Comparison of ENCODE assay signal across 16 cellular contexts in the genomic region with DNA sequence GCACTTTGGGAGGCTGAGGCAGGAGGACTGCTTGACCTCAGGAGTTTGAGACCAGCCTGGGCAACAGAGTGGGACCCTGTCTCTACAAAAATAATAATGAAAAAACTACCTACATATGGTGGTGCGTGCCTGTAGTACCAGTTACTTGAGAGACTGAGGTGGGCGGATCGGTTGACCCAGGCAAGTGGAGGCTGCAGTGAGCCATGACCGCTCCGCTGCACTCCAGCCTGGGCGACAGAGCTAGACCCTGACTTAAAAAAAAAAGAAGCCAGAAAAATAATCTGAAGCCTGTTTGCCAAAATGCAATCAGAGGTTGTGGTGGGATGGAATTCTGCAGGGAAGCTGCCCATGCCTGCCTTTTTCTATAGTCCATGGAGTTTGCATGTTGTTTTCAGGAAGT. TPM values are rescaled to one million over a fixed set of nuclear protein-coding genes. Genes with fewer than 3 reads are reported as not detected.
DNase-seq lines count a peak whose midpoint lies in the region; ATAC-seq, FAIRE-seq and TF ChIP-seq lines count a peak whose summit lies in the region.
"Had no signal": no experiment of that assay in that cellular context is flagged by ENCODE, and none has a peak within 500 bp of the region (broad histone marks: within the 10 kb centered on the region; RNA-seq: fewer than 3 reads in every experiment).

No MANE protein-coding gene starts in this region.

- no peak overlapping the region for H3K14ac ChIP-seq in H1 (ENCODE audit: insufficient read length)

- peak overlapping the region in 1 of 2 experiments; percentile 76; a peak in 2 of 4 replicates for H3K4me2 ChIP-seq in H1 (ENCODE audit: insufficient read depth in 1 of 2, low read depth in 2 of 2, low read length in 2 of 2)
- peak overlapping the region; percentile 73 for H3K4me2 ChIP-seq in parathyroid adenoma (ENCODE audit: low read length)

- FAIRE-seq in H1 (lab: Jason Lieb, UNC), result no peak
- FAIRE-seq: D721Med, TTC549 had no signal

- H4K20me1 ChIP-seq in H1 (replicated peaks in 1 of 2; ENCODE audit: control insufficient read depth in 1 of 2, insufficient read depth in 2 of 2, low read length in 2 of 2), result peaks cover 0 to 4% of the 10 kb centered on the region in 2 experiments

- no peak overlapping the region for H2BK5ac ChIP-seq in H1 (ENCODE audit: low read depth, low read length)

- TF ChIP-seq POLR2A in H1 (IDR thresholded peaks at IDR 0.05; ENCODE audit: control extremely low read depth in 1 of 2, low read depth in 2 of 2, low read length in 2 of 2), result no peak

- H3K27me3 ChIP-seq in HUES64 (ENCODE audit: insufficient read depth, low read length), result peaks cover 29% of the 10 kb centered on the region
- peaks cover 0 to 14% (median 6%) of the 10 kb centered on the region in 4 experiments; a peak in 4 of 7 replicates for H3K27me3 ChIP-seq in H1 (replicated peaks in 1 of 4; ENCODE audit: control insufficient read depth in 3 of 4, extremely low read depth in 1 of 4, insufficient read depth in 3 of 4, low read length in 3 of 4)
- H3K27me3 ChIP-seq in parathyroid adenoma (ENCODE audit: control insufficient read depth, insufficient read depth, low read length), result no peaks in the 10 kb centered on the region
- H3K27me3 ChIP-seq: ascending aorta had no signal

- POLR2A ChIA-PET in H1 (lab: Charles Lee; ENCODE audit: partially characterized antibody), result interaction anchor here (0.6 to 1.3 kb wide), 2 partner anchors 26 to 120 kb away, joined by 3 read pairs; no protein-coding TSS in a partner anchor

- WGBS in HUES64, result 87% methylated on average over 6 of the region's 6 CpGs
- WGBS in H1 (ENCODE audit: extremely low coverage in 1 of 2, insufficient coverage in 1 of 2, insufficient read length in 1 of 2, insufficient replicate concordance in 2 of 2, low coverage in 1 of 2, low lambda C conversion rate in 2 of 2, missing lambda C conversion rate in 1 of 2), 2 experiments, result 85% methylated on average over 6 of the region's 6 CpGs; no CpG with 5 or more reads in 1 of the 2 experiments

- CTCF ChIA-PET in H1 (lab: Charles Lee; ENCODE audit: partially characterized antibody), result interaction anchor here (0.6 to 6.6 kb wide), 27 partner anchors 8 to 506 kb away, joined by 3 to 55 read pairs (median 4); no protein-coding TSS in a partner anchor

- TF ChIP-seq CTCF in C4-2B (conservative IDR thresholded peaks at IDR 0.05) (0 out of 2 replicates have a peak, but pooled peaks have one; percentile 40), H1 (IDR thresholded peaks at IDR 0.05; ENCODE audit: control extremely low read depth in 1 of 3, insufficient read depth in 1 of 3, low read depth in 1 of 3, low read length in 3 of 3) (no peak), parathyroid adenoma (IDR thresholded peaks at IDR 0.05) (no peak)

- H4K91ac ChIP-seq in H1 (replicated peaks; ENCODE audit: insufficient read length, low read length), result no peak overlapping the region

- H3K18ac ChIP-seq in H1 (ENCODE audit: extremely low read depth, low read length), result no peak overlapping the region

- no peak for TF ChIP-seq RAD21 in H1 (IDR thresholded peaks at IDR 0.05 in 1 of 2, conservative IDR thresholded peaks at IDR 0.05 in 1 of 2; ENCODE audit: low read depth in 2 of 2, low read length in 2 of 2)

- H3K9me3 ChIP-seq in HUES64 (ENCODE audit: insufficient read depth, low read depth, low read length) (no peaks in the 10 kb centered on the region), H1 (ENCODE audit: insufficient read depth in 2 of 2, low read depth in 1 of 2, low read length in 1 of 2) (no peaks in the 10 kb centered on the region), parathyroid adenoma (ENCODE audit: control insufficient read depth, low read length) (no peaks in the 10 kb centered on the region)
- H3K9me3 ChIP-seq: ascending aorta had no signal

- no peak overlapping the region for H2AFZ ChIP-seq in H1 (ENCODE audit: low read length)
- H2AFZ ChIP-seq in parathyroid adenoma, result peak overlapping the region; percentile 66

- H3K79me2 ChIP-seq in H1 (ENCODE audit: control insufficient read depth in 1 of 2, insufficient read depth in 2 of 2, low read length in 2 of 2) (no peaks in the 10 kb centered on the region), parathyroid adenoma (no peaks in the 10 kb centered on the region)

- H3K4me3 ChIP-seq in HUES64 (ENCODE audit: low read length) (peak overlapping the region; percentile 54), H1 (ENCODE audit: extremely low read depth in 1 of 4, insufficient read depth in 2 of 4, low read depth in 3 of 4, low read length in 4 of 4) (peak overlapping the region in 3 of 4 experiments; percentile 5 to 55 (median 17); a peak in 2 of 8 replicates), parathyroid adenoma (ENCODE audit: low read depth, low read length) (no peak overlapping the region)

- no peak overlapping the region for H3K23ac ChIP-seq in H1 (ENCODE audit: insufficient read length)

- no peak for ATAC-seq in HG03342 (IDR thresholded peaks at IDR 0.05; ENCODE audit: unreplicated experiment)

- DNase-seq in H1 (ENCODE audit: low read depth in 1 of 2, low spot score in 2 of 2) (no peak), NCI-H2227 (lab: John Stamatoyannopoulos, UW; ENCODE audit: unreplicated experiment) (no peak), GM03348 (ENCODE audit: low spot score) (no peak)
- DNase-seq in activated CD4-positive, alpha-beta T cell treated with anti-CD3 and anti-CD28 coated beads, Interleukin-2, amount 50 U/mL, for 48 hours, result no peak

- no peaks in the 10 kb centered on the region for H3K36me3 ChIP-seq in HUES64 (ENCODE audit: insufficient read depth, low read length)
- H3K36me3 ChIP-seq in H1 (ENCODE audit: control insufficient read depth in 2 of 4, insufficient read depth in 4 of 4, low read length in 3 of 4), result no peaks in the 10 kb centered on the region
- no peaks in the 10 kb centered on the region for H3K36me3 ChIP-seq in parathyroid adenoma (ENCODE audit: control insufficient read depth, insufficient read depth, low read length)
- H3K36me3 ChIP-seq: ascending aorta had no signal

- H2BK15ac ChIP-seq in H1 (ENCODE audit: low read length), result no peak overlapping the region

- H4K5ac ChIP-seq in H1 (ENCODE audit: insufficient read length, low read depth, low read length), result no peak overlapping the region

- TF ChIP-seq EP300 in H1 (IDR thresholded peaks at IDR 0.05; ENCODE audit: borderline replicate concordance in 1 of 2, low read depth in 2 of 2, low read length in 2 of 2), result no peak

- H3K9ac ChIP-seq in HUES64 (ENCODE audit: low read depth, low read length) (no peak overlapping the region), H1 (replicated peaks in 1 of 4; ENCODE audit: extremely low read depth in 1 of 4, low read depth in 3 of 4, low read length in 3 of 4) (no peak overlapping the region), parathyroid adenoma (no peak overlapping the region)

- H3K4ac ChIP-seq in H1 (replicated peaks; ENCODE audit: insufficient read length, low read depth, low read length), result no peak overlapping the region

- no peak overlapping the region for H3K27ac ChIP-seq in C4-2B
- no peak overlapping the region for H3K27ac ChIP-seq in HUES64 (ENCODE audit: low read depth, low read length)
- no peak overlapping the region for H3K27ac ChIP-seq in H1 (ENCODE audit: low read depth, low read length)
- H3K27ac ChIP-seq in parathyroid adenoma, result no peak overlapping the region
- H3K27ac ChIP-seq: ascending aorta had no signal

- H4K8ac ChIP-seq in H1 (ENCODE audit: extremely low read depth, insufficient read depth, low read length), result no peak overlapping the region

- H2BK120ac ChIP-seq in H1 (replicated peaks; ENCODE audit: low read depth, low read length), result no peak overlapping the region

- 0 out of 2 replicates have a peak, but pooled peaks cover 4% of the 10 kb centered on the region for H3K4me1 ChIP-seq in HUES64 (ENCODE audit: insufficient read depth, low read length)
- H3K4me1 ChIP-seq in H1 (replicated peaks in 1 of 4; ENCODE audit: control insufficient read depth in 3 of 4, insufficient read depth in 4 of 4, low read length in 3 of 4), result peaks cover 0 to 5% (median under 1%) of the 10 kb centered on the region in 4 experiments; a peak in 3 of 7 replicates
- H3K4me1 ChIP-seq in parathyroid adenoma, result no peaks in the 10 kb centered on the region

- no peaks in the 10 kb centered on the region; the same call in 1 of the 2 replicates for H3K23me2 ChIP-seq in H1 (ENCODE audit: low read depth, low read length)

- no peak overlapping the region for H2AK5ac ChIP-seq in H1 (ENCODE audit: low read depth, low read length)

- no peak overlapping the region for H2BK20ac ChIP-seq in H1 (ENCODE audit: low read length)

- H2BK12ac ChIP-seq in H1 (ENCODE audit: low read depth, low read length), result no peak overlapping the region

- H3K56ac ChIP-seq in H1 (replicated peaks; ENCODE audit: insufficient read length, low read depth, low read length), result no peak overlapping the region

- H3K79me1 ChIP-seq in H1 (ENCODE audit: low read depth, low read length), result no peaks in the 10 kb centered on the region

TF ChIP-seq in H1, 55 proteins besides CTCF, POLR2A, EP300 and RAD21 (continues in another document):
- TF ChIP-seq, protein P1, sequence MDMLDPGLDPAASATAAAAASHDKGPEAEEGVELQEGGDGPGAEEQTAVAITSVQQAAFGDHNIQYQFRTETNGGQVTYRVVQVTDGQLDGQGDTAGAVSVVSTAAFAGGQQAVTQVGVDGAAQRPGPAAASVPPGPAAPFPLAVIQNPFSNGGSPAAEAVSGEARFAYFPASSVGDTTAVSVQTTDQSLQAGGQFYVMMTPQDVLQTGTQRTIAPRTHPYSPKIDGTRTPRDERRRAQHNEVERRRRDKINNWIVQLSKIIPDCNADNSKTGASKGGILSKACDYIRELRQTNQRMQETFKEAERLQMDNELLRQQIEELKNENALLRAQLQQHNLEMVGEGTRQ (IDR thresholded peaks at IDR 0.05; ENCODE audit: low read length), result no peak
- TF ChIP-seq RBBP5 (IDR thresholded peaks at IDR 0.05; ENCODE audit: borderline replicate concordance, low read depth, low read length) (no peak), TAF1 (IDR thresholded peaks at IDR 0.05; ENCODE audit: low read depth, low read length) (no peak), RFX5 (IDR thresholded peaks at IDR 0.05; ENCODE audit: borderline replicate concordance, low read depth, low read length) (no peak), SP1 (IDR thresholded peaks at IDR 0.05; ENCODE audit: low read depth, low read length) (no peak)

RNA-seq across cellular contexts. Expression of a gene that starts 50.4 kb away (rescaled TPM):
- polyA plus RNA-seq in HUES64 (2013, experiment 1 of 2), result not detected
- not detected for polyA plus RNA-seq in HUES64 (2013, experiment 2 of 2)
- not detected in 2 replicates for total RNA-seq in H1 (2021; fragmentation: NEBNext Ultra II Directional; extraction: Animal tissue kit (Norgen Biotek cat#: 25700))
- polyA plus RNA-seq in H1 (2011; rRNA removed), result not detected in 2 replicates
- not detected for polyA plus RNA-seq in H1 (2011; cell fraction: cytosol; rRNA removed)
- not detected for polyA plus RNA-seq in H1 (2011; cell fraction: nucleus; rRNA removed)
- not detected in 4 replicates for polyA plus RNA-seq in H1 (2012, experiment 1 of 2)
- polyA plus RNA-seq in H1 (2012, experiment 2 of 2), result not detected
- not detected for polyA plus RNA-seq in H1 (2013, experiment 1 of 2)
- not detected for polyA plus RNA-seq in H1 (2013, experiment 2 of 2)
- not detected in 2 replicates for polyA minus RNA-seq in H1 (2011; rRNA and poly(A)+ RNA removed)
- polyA minus RNA-seq in H1 (2011; cell fraction: cytosol; rRNA and poly(A)+ RNA removed), result not detected
- polyA minus RNA-seq in H1 (2011; cell fraction: nucleus; rRNA and poly(A)+ RNA removed), result not detected
- total RNA-seq: activated CD4-positive, alpha-beta T cell treated with anti-CD3 and anti-CD28 coated beads for 36 hours; activated naive CD4-positive, alpha-beta T cell treated with anti-CD3 and anti-CD28 coated beads, Interleukin-2, amount 50 U/mL, for 72 hours; LHCN-M2; naive thymus-derived CD8-positive, alpha-beta T cell; T-cell had no signal
